In the genomic region with DNA sequence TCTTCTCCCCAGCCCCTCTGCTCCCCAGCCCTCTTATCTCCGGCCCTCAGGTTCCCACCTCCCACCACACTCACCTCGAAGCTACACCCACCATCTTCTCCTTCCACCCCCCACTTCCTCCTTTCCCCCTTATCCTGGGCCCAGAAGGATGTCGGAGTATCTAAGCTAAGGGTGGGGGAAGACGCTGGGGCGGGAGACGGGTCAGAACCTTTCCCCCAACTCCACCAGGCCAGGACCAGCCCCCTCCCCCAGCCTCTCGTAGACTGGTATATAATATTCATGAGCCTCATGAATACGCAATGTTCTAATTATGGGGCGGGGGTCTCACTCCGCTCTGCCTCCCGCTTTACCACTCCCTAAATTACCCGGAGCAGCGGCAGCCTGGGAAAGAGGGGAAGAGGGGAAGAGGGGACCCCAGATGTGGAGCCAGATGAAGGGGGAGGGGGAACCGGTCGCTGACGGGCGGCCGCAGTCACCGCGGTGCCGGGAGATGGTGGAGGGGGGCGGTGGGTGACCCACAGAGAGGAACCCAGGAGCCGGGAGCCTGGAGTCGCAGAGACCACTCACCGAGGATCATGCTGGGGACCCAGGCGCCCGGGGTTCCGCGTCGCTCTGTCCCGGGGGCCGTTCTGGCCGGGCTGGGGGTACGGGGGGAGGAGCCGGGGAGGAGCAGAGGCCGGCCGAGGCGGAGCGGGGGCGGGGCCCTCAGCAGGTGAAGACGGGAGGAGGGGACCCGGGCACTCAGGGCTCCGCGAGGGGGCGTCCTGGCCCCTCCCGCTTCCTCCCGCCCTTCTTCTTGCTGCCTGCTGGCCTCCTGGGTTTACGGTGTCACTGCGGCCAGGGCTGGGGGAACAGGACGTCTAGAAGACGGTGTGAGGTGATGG, we compare ENCODE assay signal across 9 cellular contexts. TPM values are rescaled to one million over a fixed set of nuclear protein-coding genes. Genes with fewer than 3 reads are reported as not detected.
A peak's percentile ranks its signal among the peaks of the same experiment; 100 is the strongest.
DNase-seq lines count a peak whose midpoint lies in the region; ATAC-seq lines count a peak whose summit lies in the region.
"Had no signal": no experiment of that assay in that cellular context is flagged by ENCODE, and none has a peak within 500 bp of the region (broad histone marks: within the 10 kb centered on the region; RNA-seq: fewer than 3 reads in every experiment).

No MANE protein-coding gene starts in this region.

- in situ Hi-C loops in G401 (cut with HindIII; ENCODE audit: low sequenced_read_pairs): loop anchor here (10.0 kb wide), 1 partner anchor 64 kb away; no protein-coding TSS in a partner anchor

- peaks cover 12% of the 10 kb centered on the region for H3K36me3 ChIP-seq in SJCRH30
- H3K36me3 ChIP-seq in iPS DF 6.9 (ENCODE audit: control insufficient read depth, insufficient read depth, low read length): no peaks in the 10 kb centered on the region

- H3K36me3 Mint-ChIP-seq in activated naive CD4-positive, alpha-beta T cell treated with anti-CD3 and anti-CD28 coated beads, Interleukin-2, amount 50 U/mL, for 24 hours: peaks cover 3% of the 10 kb centered on the region

- H3K27ac Mint-ChIP-seq in activated naive CD4-positive, alpha-beta T cell treated with anti-CD3 and anti-CD28 coated beads, Interleukin-2, amount 50 U/mL, for 24 hours: no peak overlapping the region

- H3K9me3 ChIP-seq in SJCRH30 (replicated peaks) (no peaks in the 10 kb centered on the region), iPS DF 6.9 (ENCODE audit: control insufficient read depth, insufficient read depth, low read length) (no peaks in the 10 kb centered on the region)

- no peaks in the 10 kb centered on the region for H3K9me3 Mint-ChIP-seq in activated naive CD4-positive, alpha-beta T cell treated with anti-CD3 and anti-CD28 coated beads, Interleukin-2, amount 50 U/mL, for 24 hours

- H3K27me3 ChIP-seq in SJCRH30 (no peaks in the 10 kb centered on the region), iPS DF 6.9 (ENCODE audit: control insufficient read depth, insufficient read depth, low read length) (peaks cover 1% of the 10 kb centered on the region; the same call in 1 of the 2 replicates)

- no CpG with 5 or more reads among the region's 51 CpGs for WGBS in iPS DF 6.9 (ENCODE audit: insufficient coverage, insufficient read length)

- peaks cover 43% of the 10 kb centered on the region for H3K4me1 Mint-ChIP-seq in activated naive CD4-positive, alpha-beta T cell treated with anti-CD3 and anti-CD28 coated beads, Interleukin-2, amount 50 U/mL, for 24 hours

- DNase-seq in G401 (ENCODE audit: low spot score): peak; percentile 40
- DNase-seq in SJCRH30: no peak
- DNase-seq in iPS DF 6.9 (ENCODE audit: low read depth, low spot score): no peak
- DNase-seq in stimulated activated CD4-positive, alpha-beta T cell treated with anti-CD3 and anti-CD28 coated beads, Interleukin-1b, Interleukin-23, amount 100 ng/mL, for 48 hours: peak; percentile 55
- no peak for DNase-seq in T1000 (lab: John Stamatoyannopoulos, UW)
- DNase-seq in HK-2 (ENCODE audit: unreplicated experiment): no peak

- H3K4me3 ChIP-seq in SJCRH30: peak overlapping the region; percentile 42
- H3K4me3 ChIP-seq in iPS DF 6.9 (ENCODE audit: low read length): peak overlapping the region; percentile 58; the same call in 1 of the 2 replicates

- peak overlapping the region; percentile 83 for H3K4me3 Mint-ChIP-seq in activated naive CD4-positive, alpha-beta T cell treated with anti-CD3 and anti-CD28 coated beads, Interleukin-2, amount 50 U/mL, for 24 hours

- peak; percentile 64 for ATAC-seq in HG03432 (IDR thresholded peaks at IDR 0.05; ENCODE audit: unreplicated experiment)

- H3K27me3 Mint-ChIP-seq in activated naive CD4-positive, alpha-beta T cell treated with anti-CD3 and anti-CD28 coated beads, Interleukin-2, amount 50 U/mL, for 24 hours: no peaks in the 10 kb centered on the region

- H3K27ac ChIP-seq in SJCRH30 (no peak overlapping the region), iPS DF 6.9 (ENCODE audit: low read length) (no peak overlapping the region)

- H3K4me1 ChIP-seq in SJCRH30 (peaks cover 42% of the 10 kb centered on the region), iPS DF 6.9 (ENCODE audit: control insufficient read depth, insufficient read depth, low read length) (peaks cover 16% of the 10 kb centered on the region)

RNA-seq across cellular contexts. Expression of a gene that starts 6.4 kb away (rescaled TPM):
- 6.0 and 8.6 TPM in 2 replicates for total RNA-seq in G401 (2014; rRNA removed; shearing (Covaris generic))
- total RNA-seq in SJCRH30 (2014; rRNA removed; shearing (Covaris generic)): 12.7 and 13.2 TPM in 2 replicates

RNA-seq across cellular contexts. Expression of a gene that starts 26.6 kb away (rescaled TPM):
- total RNA-seq in G401 (2014; rRNA removed; shearing (Covaris generic)): 1.0 TPM in 1 of 2 replicates, not detected in the other
- total RNA-seq in SJCRH30 (2014; rRNA removed; shearing (Covaris generic)): not detected in 2 replicates
- total RNA-seq: HT1080 had no signal

RNA-seq across cellular contexts. Expression of a gene that starts 28.2 kb away (rescaled TPM):
- 49.1 and 58.8 TPM in 2 replicates for total RNA-seq in G401 (2014; rRNA removed; shearing (Covaris generic))
- 37.3 and 38.1 TPM in 2 replicates for total RNA-seq in SJCRH30 (2014; rRNA removed; shearing (Covaris generic))

Comparison
In these comparisons a context has a peak if more than half of its experiments do, and no peak if none do; other contexts are left out.
1. DNase-seq: peak in G401 (single experiment) and stimulated activated CD4-positive, alpha-beta T cell treated with anti-CD3 and anti-CD28 coated beads, Interleukin-1b, Interleukin-23, amount 100 ng/mL, for 48 hours (single experiment); none in SJCRH30 (0 of 2), iPS DF 6.9 (single experiment), T1000 (single experiment) and HK-2 (single experiment).